23 cellular contexts compared by ENCODE assay signal in genomic region chr6:144252289-144252688, GRCh38.
"Had no signal": no experiment of that assay in that cellular context is flagged by ENCODE, and none has a peak within 500 bp of the region (broad histone marks: within the 10 kb centered on the region; RNA-seq: fewer than 3 reads in every experiment).

No MANE protein-coding gene starts in this region.

- H3K27me3 ChIP-seq: ovary, spleen, testis, vagina had no signal

- H3K27ac ChIP-seq: ovary, prostate gland, spleen, testis, vagina had no signal

- H3K36me3 ChIP-seq: ovary, prostate gland, spleen, vagina had no signal

- H3K4me1 ChIP-seq: prostate gland, testis had no signal

- ATAC-seq: activated CD4-positive, alpha-beta T cell treated with anti-CD3 and anti-CD28 coated beads for 36 hours; activated T-cell treated with anti-CD3 and anti-CD28 coated beads, Interleukin-2, amount 50 U/mL, for 4 hours; esophagus mucosa; left cardiac atrium; natural killer cell treated with Interleukin-12 subunit alpha and Interleukin-12 subunit beta and Interleukin-15 and Interleukin-18, amount 100 ng/mL, for 72 hours had no signal

- H3K9me3 ChIP-seq: ovary, prostate gland, spleen, testis, vagina had no signal

- DNase-seq: activated B cell treated with CpG ODN at 0.5 μM for 24 hours; activated CD4-positive, alpha-beta T cell treated with anti-CD3 and anti-CD28 coated beads for 36 hours; activated CD4-positive, alpha-beta T cell treated with anti-CD3 and anti-CD28 coated beads, Interleukin-2, amount 50 U/mL, for 4 hours; activated CD8-positive, alpha-beta memory T cell treated with anti-CD3 and anti-CD28 coated beads for 24 hours; activated CD8-positive, alpha-beta memory T cell treated with anti-CD3 and anti-CD28 coated beads, Interleukin-2, amount 50 U/mL, for 4 hours; activated naive CD4-positive, alpha-beta T cell treated with anti-CD3 and anti-CD28 coated beads for 36 hours; activated naive CD8-positive, alpha-beta T cell treated with anti-CD3 and anti-CD28 coated beads, Interleukin-2, amount 10 ng/mL, durations not matched to agents 7 days and 5 days; activated T-cell treated with anti-CD3 and anti-CD28 coated beads, Interleukin-2, amount 50 U/mL, for 4 hours; effector memory CD4-positive, alpha-beta T cell; foreskin melanocyte; head of caudate nucleus; islet precursor cell; left cardiac atrium; ovary; spleen; stimulated activated CD4-positive, alpha-beta T cell treated with anti-CD3 and anti-CD28 coated beads, Interleukin-4, amount 100 ng/mL, for 1 hour; stimulated activated naive CD4-positive, alpha-beta T cell; testis; trophoblast cell had no signal

- H3K4me3 ChIP-seq: ovary, prostate gland, spleen, testis, vagina had no signal
